Comparison of ENCODE assay signal across 26 cellular contexts in genomic region chr9:116741106-116741740, GRCh38.
"Had no signal": no experiment of that assay in that cellular context is flagged by ENCODE, and none has a peak within 500 bp of the region (broad histone marks: within the 10 kb centered on the region; RNA-seq: fewer than 3 reads in every experiment).

No MANE protein-coding gene starts in this region.

- H3K36me3 Mint-ChIP-seq: activated CD8-positive, alpha-beta memory T cell treated with anti-CD3 and anti-CD28 coated beads, Interleukin-2, amount 10 ng/mL, durations not matched to agents 7 days and 5 days; activated naive CD4-positive, alpha-beta T cell treated with anti-CD3 and anti-CD28 coated beads, Interleukin-2, amount 50 U/mL, for 24 hours; brain had no signal

- H3K9me3 Mint-ChIP-seq: activated naive CD4-positive, alpha-beta T cell treated with anti-CD3 and anti-CD28 coated beads, Interleukin-2, amount 50 U/mL, for 24 hours; activated T-cell treated with anti-CD3 and anti-CD28 coated beads, Interleukin-2, amount 50 U/mL, for 24 hours; activated T-helper 1 cell treated with anti-CD3 and anti-CD28 coated beads, Interleukin-12 subunit alpha, Interleukin-12 subunit beta, Interleukin-2, Interleukin-4 antibody, amounts not matched to agents 30 ng/mL and 10 ng/mL and 1 ng/mL, durations not matched to agents 14 hours and 24 hours and 36 hours; brain; central memory CD8-positive, alpha-beta T cell; T-helper 1 cell treated with Interleukin-12 subunit alpha and Interleukin-12 subunit beta and Interleukin-4 antibody, amounts not matched to agents 30 μg/mL and 1 μg/mL, for 36 hours had no signal

- H3K27ac Mint-ChIP-seq: activated CD8-positive, alpha-beta memory T cell treated with anti-CD3 and anti-CD28 coated beads, Interleukin-2, amount 10 ng/mL, durations not matched to agents 7 days and 5 days; activated CD8-positive, alpha-beta T cell treated with anti-CD3 and anti-CD28 coated beads, Interleukin-2, amount 10 ng/mL, durations not matched to agents 7 days and 5 days; activated naive CD4-positive, alpha-beta T cell treated with anti-CD3 and anti-CD28 coated beads, Interleukin-2, amount 50 U/mL, for 24 hours; activated T-cell treated with anti-CD3 and anti-CD28 coated beads, Interleukin-2, amount 50 U/mL, for 24 hours; activated T-helper 1 cell treated with anti-CD3 and anti-CD28 coated beads, Interleukin-12 subunit alpha, Interleukin-12 subunit beta, Interleukin-2, Interleukin-4 antibody, amounts not matched to agents 30 ng/mL and 10 ng/mL and 1 ng/mL, durations not matched to agents 14 hours and 24 hours and 36 hours; brain; T-helper 1 cell treated with Interleukin-12 subunit alpha and Interleukin-12 subunit beta and Interleukin-4 antibody, amounts not matched to agents 30 μg/mL and 1 μg/mL, for 36 hours had no signal

- H3K4me3 Mint-ChIP-seq: activated CD8-positive, alpha-beta memory T cell treated with anti-CD3 and anti-CD28 coated beads, Interleukin-2, amount 10 ng/mL, durations not matched to agents 7 days and 5 days; activated CD8-positive, alpha-beta T cell treated with anti-CD3 and anti-CD28 coated beads, Interleukin-2, amount 10 ng/mL, durations not matched to agents 7 days and 5 days; activated naive CD4-positive, alpha-beta T cell treated with anti-CD3 and anti-CD28 coated beads, Interleukin-2, amount 50 U/mL, for 24 hours; activated T-cell treated with anti-CD3 and anti-CD28 coated beads, Interleukin-2, amount 50 U/mL, for 24 hours; activated T-helper 1 cell treated with anti-CD3 and anti-CD28 coated beads, Interleukin-12 subunit alpha, Interleukin-12 subunit beta, Interleukin-2, Interleukin-4 antibody, amounts not matched to agents 30 ng/mL and 10 ng/mL and 1 ng/mL, durations not matched to agents 14 hours and 24 hours and 36 hours; brain; central memory CD8-positive, alpha-beta T cell; T-helper 1 cell treated with Interleukin-12 subunit alpha and Interleukin-12 subunit beta and Interleukin-4 antibody, amounts not matched to agents 30 μg/mL and 1 μg/mL, for 36 hours had no signal

- H3K4me1 Mint-ChIP-seq: activated naive CD4-positive, alpha-beta T cell treated with anti-CD3 and anti-CD28 coated beads, Interleukin-2, amount 50 U/mL, for 24 hours had no signal

- DNase-seq: activated CD4-positive, alpha-beta T cell treated with anti-CD3 and anti-CD28 coated beads for 48 hours; activated CD4-positive, alpha-beta T cell treated with anti-CD3 and anti-CD28 coated beads, Interleukin-2, amount 50 U/mL, for 4 hours; activated CD4-positive, CD25-positive, alpha-beta regulatory T cell treated with anti-CD3 and anti-CD28 coated beads, Interleukin-2, amount 50 U/mL, for 72 hours; activated CD8-positive, alpha-beta memory T cell treated with anti-CD3 and anti-CD28 coated beads, Interleukin-2, amount 10 ng/mL, durations not matched to agents 7 days and 5 days; activated CD8-positive, alpha-beta T cell treated with anti-CD3 and anti-CD28 coated beads, Interleukin-2, amount 10 ng/mL, durations not matched to agents 7 days and 5 days; activated effector memory CD4-positive, alpha-beta T cell treated with Interleukin-2 at 50 U/mL for 16 hours; activated naive CD4-positive, alpha-beta T cell; activated T-cell treated with anti-CD3 and anti-CD28 coated beads, Interleukin-2, amount 50 U/mL, for 24 hours; amygdala; MV-4-11; NCI-H1105; NCI-H1436; NCI-H1694 treated with DMSO at 0.1 percent for 48 hours; NCI-H2029 treated with DMSO at 0.1 percent for 48 hours; NCI-H345; NCI-H510A; NCI-H526 treated with DMSO at 0.1 percent for 48 hours; NCI-H82; NK-92 treated with Interleukin-12 subunit alpha and Interleukin-12 subunit beta, amount 100 ng/mL, for 24 hours; PC-3; SHP77 treated with DMSO at 0.1 percent for 48 hours had no signal

- ATAC-seq: activated CD8-positive, alpha-beta memory T cell treated with anti-CD3 and anti-CD28 coated beads, Interleukin-2, amount 10 ng/mL, durations not matched to agents 7 days and 5 days; activated CD8-positive, alpha-beta T cell treated with anti-CD3 and anti-CD28 coated beads, Interleukin-2, amount 10 ng/mL, durations not matched to agents 7 days and 5 days; PC-3 had no signal
